ENCODE assay signal across 18 cellular contexts in the genomic region with DNA sequence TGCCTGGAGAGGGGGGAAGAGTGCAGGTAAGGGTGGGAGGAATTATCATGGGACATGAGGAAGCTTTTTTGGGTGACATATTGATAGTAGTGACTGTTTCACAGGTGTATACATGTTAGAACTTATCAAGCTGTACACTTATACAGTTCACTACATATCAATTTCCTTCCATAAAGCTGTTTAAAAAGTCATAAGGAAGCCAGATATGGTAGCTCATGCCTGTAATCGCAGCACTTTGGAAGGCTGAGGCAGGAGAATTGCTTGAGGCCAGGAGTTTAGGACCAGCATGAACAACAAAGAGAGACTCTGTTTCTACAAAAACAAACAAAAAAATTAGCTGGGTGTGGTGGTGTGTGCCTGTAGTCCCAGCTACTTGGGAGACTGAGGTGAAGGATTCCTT.
"Had no signal": no experiment of that assay in that cellular context is flagged by ENCODE, and none has a peak within 500 bp of the region (broad histone marks: within the 10 kb centered on the region; RNA-seq: fewer than 3 reads in every experiment).

No MANE protein-coding gene starts in this region.

- H3K27ac Mint-ChIP-seq: immature natural killer cell, mesothelial cell of epicardium had no signal

- H3K4me3 Mint-ChIP-seq: immature natural killer cell, mesothelial cell of epicardium had no signal

- ATAC-seq: foreskin keratinocyte, gastroesophageal sphincter, heart left ventricle, left lung, left ventricle myocardium superior, lower lobe of right lung had no signal

- DNase-seq: dermis blood vessel endothelial cell; dorsolateral prefrontal cortex; effector CD4-positive, alpha-beta T cell; effector memory CD4-positive, alpha-beta T cell; foreskin keratinocyte; heart left ventricle; hypothalamus; immature natural killer cell; islet precursor cell; kidney; kidney glomerular epithelial cell; left lung; left ventricle myocardium superior; lower lobe of right lung; mesenchymal stem cell had no signal

- FAIRE-seq: endothelial cell of umbilical vein had no signal
